In the genomic region with DNA sequence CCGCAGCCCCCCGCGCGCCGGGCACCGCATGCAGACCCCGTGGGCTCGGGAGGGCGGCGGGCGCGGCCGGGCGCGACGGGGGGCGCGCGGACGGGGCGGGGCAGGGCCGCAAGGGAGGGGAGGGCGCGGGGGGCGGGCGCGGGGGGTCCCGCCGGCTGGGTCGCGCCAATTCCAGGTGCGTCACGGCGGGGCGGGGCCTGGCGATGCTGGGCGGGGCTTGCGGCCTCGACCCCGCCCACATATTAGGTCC, we compare ENCODE assay signal across 8 cellular contexts. TPM values are rescaled to one million over a fixed set of nuclear protein-coding genes. Genes with fewer than 3 reads are reported as not detected.
DNase-seq lines count a peak whose midpoint lies in the region; ATAC-seq and TF ChIP-seq lines count a peak whose summit lies in the region.

No MANE protein-coding gene starts in this region.

- peak overlapping the region; percentile 92 for H2BK120ac ChIP-seq in mesenchymal stem cell (ENCODE audit: low read depth, low read length)

- peaks cover 35% of the 10 kb centered on the region for H3F3A ChIP-seq in PC-9 (ENCODE audit: insufficient read depth, low read depth)

- H3K79me2 ChIP-seq in PC-9 (ENCODE audit: low read depth) = peaks cover 31% of the 10 kb centered on the region

- peak overlapping the region; percentile 75 for H4K91ac ChIP-seq in mesenchymal stem cell (ENCODE audit: low read length)

- no peak overlapping the region for H3K9ac ChIP-seq in mesenchymal stem cell (ENCODE audit: low read length)

- H3K9me3 ChIP-seq in PC-9 (ENCODE audit: insufficient read depth, low read depth) (peaks cover 8% of the 10 kb centered on the region), mesenchymal stem cell (ENCODE audit: control insufficient read depth, low read length) (peaks cover 4% of the 10 kb centered on the region)

- H3K4me3 ChIP-seq in GM06990 (replicated peaks; ENCODE audit: low read depth, low read length) (peak overlapping the region; percentile 79), PC-9 (peak overlapping the region; percentile 99; the same call in 1 of the 2 replicates), astrocyte of the cerebellum (ENCODE audit: low read depth, low read length) (peak overlapping the region; percentile 76), mesenchymal stem cell (ENCODE audit: insufficient read depth in 1 of 2, low read depth in 1 of 2, low read length in 2 of 2) (peak overlapping the region; percentile 87 to 94)

- peak overlapping the region in 1 of 2 experiments; percentile 82 for H3K18ac ChIP-seq in mesenchymal stem cell (ENCODE audit: low read depth in 1 of 2, low read length in 2 of 2)

- peak overlapping the region; percentile 100; the same call in 1 of the 2 replicates for H3K4me2 ChIP-seq in PC-9
- peak overlapping the region; percentile 28 for H3K4me2 ChIP-seq in mesenchymal stem cell (ENCODE audit: low read length, poor library complexity, severe bottlenecking)

- H2BK15ac ChIP-seq in mesenchymal stem cell (ENCODE audit: low read depth, poor library complexity, severe bottlenecking) = peak overlapping the region; percentile 83

- peak overlapping the region in 1 of 2 experiments; percentile 81 for H3K4ac ChIP-seq in mesenchymal stem cell (ENCODE audit: low read depth in 1 of 2, low read length in 2 of 2)

- intact Hi-C loops in PC-9 (cut with micrococcal nuclease; ENCODE audit: unreplicated experiment) = loop anchor here (1.0 to 10.0 kb wide), 3 partner anchors 32 to 347 kb away; a partner anchor contains a TSS

- H4K8ac ChIP-seq in mesenchymal stem cell (ENCODE audit: low read length) = peak overlapping the region; percentile 64

- CTCF ChIA-PET in PC-9 (lab: Charles Lee) = interaction anchor here (1.5 to 1.6 kb wide), 2 partner anchors 15 to 176 kb away, joined by 4 to 5 read pairs; a partner anchor contains a TSS

- H3K23ac ChIP-seq in mesenchymal stem cell (ENCODE audit: low read length in 2 of 2) = no peak overlapping the region

- H4K20me1 ChIP-seq in PC-9 (ENCODE audit: insufficient read depth) = peaks cover 15% of the 10 kb centered on the region

- H3K27me3 ChIP-seq in GM06990 (replicated peaks; ENCODE audit: control insufficient read depth, insufficient read depth, low read length) (no peaks in the 10 kb centered on the region), PC-9 (ENCODE audit: insufficient read depth, low read depth) (no peaks in the 10 kb centered on the region), mesenchymal stem cell (ENCODE audit: control insufficient read depth in 1 of 2, insufficient read depth in 1 of 2, low read length in 2 of 2) (no peaks in the 10 kb centered on the region)

- DNase-seq in GM06990 (ENCODE audit: extremely low read depth, insufficient read length) (no peak), PC-9 (no peak), astrocyte of the cerebellum (ENCODE audit: low read depth) (no peak), mesenchymal stem cell (peak; percentile 76), ureter (ENCODE audit: low spot score) (no peak), COR-L47 (lab: John Stamatoyannopoulos, UW) (no peak)
- DNase-seq in stimulated activated CD8-positive, alpha-beta memory T cell treated with anti-CD3 and anti-CD28 coated beads, Interleukin-7, amount 100 ng/mL, for 4 hours (ENCODE audit: low read depth in 2 of 2) = peak; percentile 72 to 82

- H3K27ac ChIP-seq in PC-9 (peak overlapping the region; percentile 89; the same call in 1 of the 2 replicates), mesenchymal stem cell (ENCODE audit: low read length, poor library complexity, severe bottlenecking) (no peak overlapping the region)

- no peak for ATAC-seq in GM21526 (IDR thresholded peaks at IDR 0.05; ENCODE audit: low FRiP score, unreplicated experiment)

- POLR2A ChIA-PET in PC-9 (lab: Charles Lee; ENCODE audit: unreplicated experiment) = interaction anchor here (0.6 to 2.0 kb wide), 6 partner anchors 15 to 714 kb away, joined by 5 to 62 read pairs (median 6); a partner anchor contains a TSS

- H2AFZ ChIP-seq in PC-9 (no peak overlapping the region), mesenchymal stem cell (ENCODE audit: low read depth, low read length) (peak overlapping the region; percentile 39)

- no peak overlapping the region for H3K14ac ChIP-seq in mesenchymal stem cell (ENCODE audit: low read length in 2 of 2)

- TF ChIP-seq CTCF in GM06990 (IDR thresholded peaks at IDR 0.05; ENCODE audit: insufficient read depth, low read length, poor library complexity, severe bottlenecking) = no peak
- no peak for TF ChIP-seq CTCF in PC-9 (conservative IDR thresholded peaks at IDR 0.05)
- no peak for TF ChIP-seq CTCF in astrocyte of the cerebellum (IDR thresholded peaks at IDR 0.05; ENCODE audit: low read depth, low read length, missing control alignments)

- H2BK12ac ChIP-seq in mesenchymal stem cell (ENCODE audit: low read length in 2 of 2) = no peak overlapping the region

- peaks cover 24% of the 10 kb centered on the region for H3K79me1 ChIP-seq in mesenchymal stem cell (replicated peaks; ENCODE audit: low read length, poor library complexity, severe bottlenecking)

- peak overlapping the region; percentile 94 for H2BK5ac ChIP-seq in mesenchymal stem cell (ENCODE audit: low read depth, low read length, poor library complexity, severe bottlenecking)

- no TSS peak for BruUV-seq in PC-9 (replicated peaks; lab: Mats Ljungman, UMichigan)

- H2AK5ac ChIP-seq in mesenchymal stem cell (ENCODE audit: low read length, severe bottlenecking) = no peak overlapping the region

- in situ Hi-C loops in astrocyte of the cerebellum (cut with HindIII; ENCODE audit: low sequenced_read_pairs) = no loop called here

- WGBS in mesenchymal stem cell = 0% methylated on average over 9 of the region's 40 CpGs

- H3K4me1 ChIP-seq in PC-9 (replicated peaks; ENCODE audit: insufficient read depth) (peaks cover 18% of the 10 kb centered on the region), mesenchymal stem cell (ENCODE audit: control insufficient read depth, insufficient read depth, low read depth, low read length) (peaks cover 14% of the 10 kb centered on the region)

- H3K9me2 ChIP-seq in PC-9 (ENCODE audit: insufficient read depth) = no peaks in the 10 kb centered on the region

- H3K36me3 ChIP-seq in GM06990 (ENCODE audit: control insufficient read depth, insufficient read depth, low read length) = peaks cover 4% of the 10 kb centered on the region; the same call in 1 of the 2 replicates
- H3K36me3 ChIP-seq in PC-9 (ENCODE audit: low read depth) = peaks cover 16% of the 10 kb centered on the region
- peaks cover 22% of the 10 kb centered on the region in 2 experiments for H3K36me3 ChIP-seq in mesenchymal stem cell (ENCODE audit: control insufficient read depth in 1 of 2, insufficient read depth in 2 of 2, low read depth in 1 of 2, low read length in 2 of 2)

RNA-seq across cellular contexts. Expression of a gene that starts 0.2 kb away (rescaled TPM):
- total RNA-seq in PC-9 (2021) = 79.7 and 106 TPM in 2 replicates
- polyA plus RNA-seq in mesenchymal stem cell (2013, experiment 1 of 2) = 11.3 TPM
- 11.4 TPM for polyA plus RNA-seq in mesenchymal stem cell (2013, experiment 2 of 2)
- 48.0 TPM for total RNA-seq in ureter

RNA-seq across cellular contexts. Expression of a gene that starts 15.5 kb away (rescaled TPM):
- 183 and 191 TPM in 2 replicates for total RNA-seq in PC-9 (2021)
- polyA plus RNA-seq in mesenchymal stem cell (2013, experiment 1 of 2) = 20.3 TPM
- polyA plus RNA-seq in mesenchymal stem cell (2013, experiment 2 of 2) = 20.5 TPM
- total RNA-seq in ureter = 15.7 TPM

RNA-seq across cellular contexts. Expression of a gene that starts 32.4 kb away (rescaled TPM):
- 131 and 232 TPM in 2 replicates for total RNA-seq in PC-9 (2021)
- polyA plus RNA-seq in mesenchymal stem cell (2013, experiment 1 of 2) = 5.7 TPM
- 5.3 TPM for polyA plus RNA-seq in mesenchymal stem cell (2013, experiment 2 of 2)
- total RNA-seq in ureter = 67.7 TPM

Comparison
In these comparisons a context has a peak if more than half of its experiments do, and no peak if none do; other contexts are left out.
1. DNase-seq: peak in mesenchymal stem cell (single experiment) and stimulated activated CD8-positive, alpha-beta memory T cell treated with anti-CD3 and anti-CD28 coated beads, Interleukin-7, amount 100 ng/mL, for 4 hours (2 of 2); none in GM06990 (single experiment), PC-9 (0 of 2), astrocyte of the cerebellum (single experiment), ureter (single experiment) and COR-L47 (single experiment).
2. RNA of a gene that starts 15.5 kb away (total RNA-seq): 183 to 191 TPM in PC-9; 15.7 TPM in ureter (single experiment); every median in the first group is over 10 times any median in the second.
3. Peak in every context shown above with its lines, with median percentiles within 50 percentile points of each other: H3K4me3 ChIP-seq.